Comparison of ENCODE assay signal across 7 cellular contexts in genomic region chr1:156804572-156805243, GRCh38. TPM values are rescaled to one million over a fixed set of nuclear protein-coding genes. Genes with fewer than 3 reads are reported as not detected.
DNase-seq lines count a peak whose midpoint lies in the region; ATAC-seq, FAIRE-seq and TF ChIP-seq lines count a peak whose summit lies in the region.

No MANE protein-coding gene starts in this region.

- no peaks in the 10 kb centered on the region for H3K27me3 ChIP-seq in parathyroid adenoma (ENCODE audit: control insufficient read depth, insufficient read depth, low read length)

- no peak for TF ChIP-seq CTCF in astrocyte of the cerebellum (IDR thresholded peaks at IDR 0.05; ENCODE audit: low read depth, low read length, missing control alignments)
- no peak for TF ChIP-seq CTCF in parathyroid adenoma (IDR thresholded peaks at IDR 0.05)

- no peak overlapping the region for H3K4me2 ChIP-seq in parathyroid adenoma (ENCODE audit: low read length)

- peak overlapping the region; percentile 42 for H3K27ac ChIP-seq in parathyroid adenoma

- H3K4me3 ChIP-seq in astrocyte of the cerebellum (ENCODE audit: low read depth, low read length) = no peak overlapping the region
- no peak overlapping the region for H3K4me3 ChIP-seq in parathyroid adenoma (ENCODE audit: low read depth, low read length)

- H3K4me1 ChIP-seq in parathyroid adenoma = peaks cover 23% of the 10 kb centered on the region

- peak overlapping the region; percentile 53 for H2AFZ ChIP-seq in parathyroid adenoma

- no peak for TF ChIP-seq POLR2A in GM12891 (IDR thresholded peaks at IDR 0.05; ENCODE audit: low read depth, low read length)

- H3K36me3 ChIP-seq in parathyroid adenoma (ENCODE audit: control insufficient read depth, insufficient read depth, low read length) = no peaks in the 10 kb centered on the region

- no peak overlapping the region for H3K9ac ChIP-seq in parathyroid adenoma

- in situ Hi-C loops in astrocyte of the cerebellum (cut with HindIII; ENCODE audit: low sequenced_read_pairs) = no loop called here

- no peak for FAIRE-seq in GM12891 (lab: Jason Lieb, UNC)

- ATAC-seq in HG03565 (IDR thresholded peaks at IDR 0.05; ENCODE audit: unreplicated experiment) (no peak), HG03520 (IDR thresholded peaks at IDR 0.05; ENCODE audit: unreplicated experiment) (no peak)

- H3K9me3 ChIP-seq in parathyroid adenoma (ENCODE audit: control insufficient read depth, low read length) = no peaks in the 10 kb centered on the region

- DNase-seq in GM12891 (ENCODE audit: insufficient read length, low spot score) (no peak), NCI-H510A treated with DMSO at 0.1 percent for 48 hours (lab: John Stamatoyannopoulos, UW) (peak; percentile 84), astrocyte of the cerebellum (ENCODE audit: low read depth) (peak; percentile 42), SHP77 (lab: John Stamatoyannopoulos, UW) (no peak)

- no peaks in the 10 kb centered on the region for H3K79me2 ChIP-seq in parathyroid adenoma

TF ChIP-seq in GM12891, 5 proteins besides CTCF, POLR2A, EP300 and RAD21:
- no peak for TF ChIP-seq POLR2AphosphoS5 (IDR thresholded peaks at IDR 0.05; ENCODE audit: low read depth, low read length)
- peak; percentile 77 for TF ChIP-seq SPI1 (IDR thresholded peaks at IDR 0.05; ENCODE audit: low read depth, low read length)

RNA-seq across cellular contexts. Expression of gene SH2D2A, which starts 11.9 kb away (rescaled TPM):
- 6.8 TPM for polyA plus RNA-seq in GM12891 (2012; ENCODE audit: low read depth, missing spikeins)

RNA-seq across cellular contexts. Expression of gene PRCC, which starts 37.4 kb away (rescaled TPM):
- polyA plus RNA-seq in GM12891 (2012; ENCODE audit: low read depth, missing spikeins) = 52.3 TPM

RNA-seq across cellular contexts. Expression of gene HDGF, which starts 53.2 kb away (rescaled TPM):
- 113 TPM for polyA plus RNA-seq in GM12891 (2012; ENCODE audit: low read depth, missing spikeins)

RNA-seq across cellular contexts. Expression of gene INSRR, which starts 54.2 kb away (rescaled TPM):
- polyA plus RNA-seq in GM12891 (2012; ENCODE audit: low read depth, missing spikeins) = not detected

RNA-seq across cellular contexts. Expression of gene NTRK1, which starts 56.0 kb away (rescaled TPM):
- polyA plus RNA-seq in GM12891 (2012; ENCODE audit: low read depth, missing spikeins) = not detected

Comparison
In these comparisons a context has a peak if more than half of its experiments do, and no peak if none do; other contexts are left out.
1. DNase-seq: peak in NCI-H510A treated with DMSO at 0.1 percent for 48 hours (single experiment) and astrocyte of the cerebellum (single experiment); none in GM12891 (single experiment) and SHP77 (0 of 2).